In genomic region chr6:70424296-70424695, GRCh38 we compare ENCODE assay signal across 33 cellular contexts.
"Had no signal": no experiment of that assay in that cellular context is flagged by ENCODE, and none has a peak within 500 bp of the region (broad histone marks: within the 10 kb centered on the region; RNA-seq: fewer than 3 reads in every experiment).

No MANE protein-coding gene starts in this region.

- H3K4me1 Mint-ChIP-seq: activated CD4-positive, alpha-beta T cell treated with anti-CD3 and anti-CD28 coated beads for 36 hours; activated CD4-positive, alpha-beta T cell treated with anti-CD3 and anti-CD28 coated beads, Interleukin-2, amount 10 ng/mL, durations not matched to agents 7 days and 5 days; activated naive CD4-positive, alpha-beta T cell treated with anti-CD3 and anti-CD28 coated beads, Interleukin-2, amount 50 U/mL, for 24 hours; activated naive CD8-positive, alpha-beta T cell treated with anti-CD3 and anti-CD28 coated beads, Interleukin-2, amount 50 U/mL, for 24 hours; T-helper 17 cell had no signal

- H3K4me3 ChIP-seq: adrenal gland, body of pancreas, esophagus squamous epithelium had no signal

- H3K9me3 ChIP-seq: adrenal gland, body of pancreas, esophagus squamous epithelium had no signal

- H3K27ac Mint-ChIP-seq: activated CD4-positive, alpha-beta T cell treated with anti-CD3 and anti-CD28 coated beads for 36 hours; activated CD4-positive, alpha-beta T cell treated with anti-CD3 and anti-CD28 coated beads, Interleukin-2, amount 10 ng/mL, durations not matched to agents 7 days and 5 days; activated CD8-positive, alpha-beta T cell treated with anti-CD3 and anti-CD28 coated beads for 36 hours; activated naive CD4-positive, alpha-beta T cell treated with anti-CD3 and anti-CD28 coated beads for 36 hours; activated naive CD4-positive, alpha-beta T cell treated with anti-CD3 and anti-CD28 coated beads, Interleukin-2, amount 50 U/mL, for 24 hours; activated naive CD8-positive, alpha-beta T cell treated with anti-CD3 and anti-CD28 coated beads for 36 hours; activated naive CD8-positive, alpha-beta T cell treated with anti-CD3 and anti-CD28 coated beads, Interleukin-2, amount 50 U/mL, for 24 hours; activated T-helper 1 cell treated with anti-CD3 and anti-CD28 coated beads, Interleukin-12 subunit alpha, Interleukin-12 subunit beta, Interleukin-2, Interleukin-4 antibody, amounts not matched to agents 30 ng/mL and 10 ng/mL and 1 ng/mL, durations not matched to agents 14 hours and 24 hours and 36 hours; activated T-helper 2 cell treated with anti-CD3 and anti-CD28 coated beads, Interferon-gamma antibody, Interleukin-2, Interleukin-4, amounts not matched to agents 10 μg/mL and 5 μg/mL and 100 μg/mL, durations not matched to agents 14 hours and 24 hours and 36 hours; effector memory CD8-positive, alpha-beta T cell; T-helper 17 cell; T-helper 2 cell treated with Interferon-gamma antibody and Interleukin-4, amounts not matched to agents 5 μg/mL and 100 μg/mL, for 36 hours had no signal

- DNase-seq: activated CD4-positive, alpha-beta T cell treated with anti-CD3 and anti-CD28 coated beads for 36 hours; activated CD4-positive, alpha-beta T cell treated with anti-CD3 and anti-CD28 coated beads, Interleukin-2, amount 10 ng/mL, durations not matched to agents 7 days and 5 days; activated CD4-positive, alpha-beta T cell treated with anti-CD3 and anti-CD28 coated beads, Interleukin-2, amount 50 U/mL, for 48 hours; activated CD4-positive, CD25-positive, alpha-beta regulatory T cell; activated CD4-positive, CD25-positive, alpha-beta regulatory T cell treated with anti-CD3 and anti-CD28 coated beads, Interleukin-2, amount 50 U/mL, for 72 hours; activated CD8-positive, alpha-beta memory T cell treated with anti-CD3 and anti-CD28 coated beads for 24 hours; activated CD8-positive, alpha-beta T cell treated with anti-CD3 and anti-CD28 coated beads for 36 hours; activated effector memory CD4-positive, alpha-beta T cell treated with anti-CD3 and anti-CD28 coated beads, Interleukin-2, amount 50 U/mL, for 16 hours; activated naive CD4-positive, alpha-beta T cell treated with anti-CD3 and anti-CD28 coated beads for 36 hours; activated naive CD8-positive, alpha-beta T cell treated with anti-CD3 and anti-CD28 coated beads for 36 hours; activated naive CD8-positive, alpha-beta T cell treated with anti-CD3 and anti-CD28 coated beads, Interleukin-2, amount 50 U/mL, for 24 hours; activated T-cell treated with anti-CD3 and anti-CD28 coated beads, Interleukin-2, amount 50 U/mL, for 1 hour; activated T-cell treated with anti-CD3 and anti-CD28 coated beads, Interleukin-2, amount 50 U/mL, for 48 hours; adrenal gland; amygdala; aorta; body of pancreas; caudate nucleus; cortex of kidney; dermis blood vessel endothelial cell; effector CD4-positive, alpha-beta T cell; effector memory CD8-positive, alpha-beta T cell; esophagus squamous epithelium; foreskin fibroblast; T-helper 1 cell; T-helper 17 cell; T1000 had no signal

- H3K36me3 ChIP-seq: adrenal gland had no signal

- H3K4me3 Mint-ChIP-seq: activated CD4-positive, alpha-beta T cell treated with anti-CD3 and anti-CD28 coated beads for 36 hours; activated CD4-positive, alpha-beta T cell treated with anti-CD3 and anti-CD28 coated beads, Interleukin-2, amount 10 ng/mL, durations not matched to agents 7 days and 5 days; activated CD8-positive, alpha-beta T cell treated with anti-CD3 and anti-CD28 coated beads for 36 hours; activated naive CD4-positive, alpha-beta T cell treated with anti-CD3 and anti-CD28 coated beads for 36 hours; activated naive CD4-positive, alpha-beta T cell treated with anti-CD3 and anti-CD28 coated beads, Interleukin-2, amount 50 U/mL, for 24 hours; activated naive CD8-positive, alpha-beta T cell treated with anti-CD3 and anti-CD28 coated beads for 36 hours; activated naive CD8-positive, alpha-beta T cell treated with anti-CD3 and anti-CD28 coated beads, Interleukin-2, amount 50 U/mL, for 24 hours; activated T-helper 1 cell treated with anti-CD3 and anti-CD28 coated beads, Interleukin-12 subunit alpha, Interleukin-12 subunit beta, Interleukin-2, Interleukin-4 antibody, amounts not matched to agents 30 ng/mL and 10 ng/mL and 1 ng/mL, durations not matched to agents 14 hours and 24 hours and 36 hours; effector memory CD8-positive, alpha-beta T cell; T-helper 17 cell; T-helper 2 cell treated with Interferon-gamma antibody and Interleukin-4, amounts not matched to agents 5 μg/mL and 100 μg/mL, for 36 hours had no signal

- H3K27me3 Mint-ChIP-seq: activated CD4-positive, alpha-beta T cell treated with anti-CD3 and anti-CD28 coated beads for 36 hours; activated CD4-positive, alpha-beta T cell treated with anti-CD3 and anti-CD28 coated beads, Interleukin-2, amount 10 ng/mL, durations not matched to agents 7 days and 5 days; activated CD8-positive, alpha-beta T cell treated with anti-CD3 and anti-CD28 coated beads for 36 hours; activated naive CD4-positive, alpha-beta T cell treated with anti-CD3 and anti-CD28 coated beads, Interleukin-2, amount 50 U/mL, for 24 hours; activated naive CD8-positive, alpha-beta T cell treated with anti-CD3 and anti-CD28 coated beads for 36 hours; activated naive CD8-positive, alpha-beta T cell treated with anti-CD3 and anti-CD28 coated beads, Interleukin-2, amount 50 U/mL, for 24 hours; effector memory CD8-positive, alpha-beta T cell; T-helper 17 cell had no signal

- H3K27ac ChIP-seq: adrenal gland, body of pancreas, epithelial cell of prostate, esophagus squamous epithelium had no signal

- H3K9me3 Mint-ChIP-seq: activated CD4-positive, alpha-beta T cell treated with anti-CD3 and anti-CD28 coated beads, Interleukin-2, amount 10 ng/mL, durations not matched to agents 7 days and 5 days; activated CD8-positive, alpha-beta T cell treated with anti-CD3 and anti-CD28 coated beads for 36 hours; activated naive CD4-positive, alpha-beta T cell treated with anti-CD3 and anti-CD28 coated beads for 36 hours; activated naive CD4-positive, alpha-beta T cell treated with anti-CD3 and anti-CD28 coated beads, Interleukin-2, amount 50 U/mL, for 24 hours; activated naive CD8-positive, alpha-beta T cell treated with anti-CD3 and anti-CD28 coated beads for 36 hours; activated naive CD8-positive, alpha-beta T cell treated with anti-CD3 and anti-CD28 coated beads, Interleukin-2, amount 50 U/mL, for 24 hours; activated T-helper 1 cell treated with anti-CD3 and anti-CD28 coated beads, Interleukin-12 subunit alpha, Interleukin-12 subunit beta, Interleukin-2, Interleukin-4 antibody, amounts not matched to agents 30 ng/mL and 10 ng/mL and 1 ng/mL, durations not matched to agents 14 hours and 24 hours and 36 hours; activated T-helper 2 cell treated with anti-CD3 and anti-CD28 coated beads, Interferon-gamma antibody, Interleukin-2, Interleukin-4, amounts not matched to agents 10 μg/mL and 5 μg/mL and 100 μg/mL, durations not matched to agents 14 hours and 24 hours and 36 hours; effector memory CD8-positive, alpha-beta T cell; T-helper 2 cell treated with Interferon-gamma antibody and Interleukin-4, amounts not matched to agents 5 μg/mL and 100 μg/mL, for 36 hours had no signal

- H3K27me3 ChIP-seq: adrenal gland, body of pancreas, esophagus squamous epithelium had no signal

- ATAC-seq: activated CD4-positive, alpha-beta T cell treated with anti-CD3 and anti-CD28 coated beads for 36 hours; activated CD8-positive, alpha-beta T cell treated with anti-CD3 and anti-CD28 coated beads for 36 hours; activated naive CD8-positive, alpha-beta T cell treated with anti-CD3 and anti-CD28 coated beads, Interleukin-2, amount 50 U/mL, for 24 hours; body of pancreas; effector memory CD8-positive, alpha-beta T cell; SK-N-SH treated with all-trans-retinoic acid at 6 μM for 48 hours; T-helper 17 cell had no signal
